ENCODE assay signal across 19 cellular contexts in the genomic region with DNA sequence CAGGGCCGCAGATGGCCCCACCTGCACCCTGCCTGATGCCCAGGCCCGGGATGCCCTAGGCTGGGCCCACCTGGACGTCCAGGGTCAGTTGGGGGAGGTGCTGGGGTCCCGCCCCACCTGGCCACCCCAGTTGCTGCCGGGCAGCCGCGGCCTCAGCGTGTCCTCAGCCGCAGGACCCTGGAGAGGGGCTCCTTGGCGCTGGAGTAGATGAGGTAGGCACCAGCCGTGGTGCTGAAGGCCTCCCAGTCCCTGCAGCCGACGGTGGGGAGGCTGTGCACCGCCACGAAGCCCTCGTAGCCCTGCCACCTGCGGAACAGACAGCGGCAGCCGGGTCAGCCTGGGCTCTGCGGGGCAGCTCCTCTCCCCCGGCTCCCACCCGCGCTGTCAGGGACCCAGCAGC. TPM values are rescaled to one million over a fixed set of nuclear protein-coding genes. Genes with fewer than 3 reads are reported as not detected.
DNase-seq lines count a peak whose midpoint lies in the region; ATAC-seq, FAIRE-seq and TF ChIP-seq lines count a peak whose summit lies in the region.
"Had no signal": no experiment of that assay in that cellular context is flagged by ENCODE, and none has a peak within 500 bp of the region (broad histone marks: within the 10 kb centered on the region; RNA-seq: fewer than 3 reads in every experiment).

No MANE protein-coding gene starts in this region.

- H3K4me3 Mint-ChIP-seq in stimulated activated memory B cell treated with anti-CD40 and anti-IgM and Interleukin-4, amounts not matched to agents 10 μg/mL and 1 μg/mL and 100 μg/mL, for 72 hours: no peak overlapping the region
- H3K4me3 Mint-ChIP-seq: CD8-positive, alpha-beta memory T cell had no signal

- TF ChIP-seq CTCF in HEK293 (tag by site-specific recombination; IDR thresholded peaks at IDR 0.05) (no peak), kidney (IDR thresholded peaks at IDR 0.05; ENCODE audit: borderline replicate concordance, extremely low read depth, insufficient read depth) (no peak)

- peak in 2 of 3 experiments; percentile 49 to 52 for DNase-seq in NCI-H1417 (lab: John Stamatoyannopoulos, UW)
- DNase-seq in NCI-H1417 treated with DMSO at 0.1 percent for 48 hours (lab: John Stamatoyannopoulos, UW): no peak
- DNase-seq in kidney: peak; percentile 52
- no peak for DNase-seq in activated CD4-positive, alpha-beta T cell treated with anti-CD3 and anti-CD28 coated beads for 4 hours
- no peak for DNase-seq in nucleus accumbens (lab: John Stamatoyannopoulos, UW)
- no peak for DNase-seq in KG1 (lab: John Stamatoyannopoulos, UW)
- DNase-seq: AML-193; Caco-2; CD8-positive, alpha-beta memory T cell; DND-41; GDM1; IMR-90 had no signal

- no peaks in the 10 kb centered on the region for H3K36me3 Mint-ChIP-seq in stimulated activated memory B cell treated with anti-CD40 and anti-IgM and Interleukin-4, amounts not matched to agents 10 μg/mL and 1 μg/mL and 100 μg/mL, for 72 hours
- H3K36me3 Mint-ChIP-seq: CD8-positive, alpha-beta memory T cell had no signal

- peaks cover 18% of the 10 kb centered on the region for H3K4me1 Mint-ChIP-seq in stimulated activated memory B cell treated with anti-CD40 and anti-IgM and Interleukin-4, amounts not matched to agents 10 μg/mL and 1 μg/mL and 100 μg/mL, for 72 hours

- peaks cover 50% of the 10 kb centered on the region for H3K27me3 Mint-ChIP-seq in stimulated activated memory B cell treated with anti-CD40 and anti-IgM and Interleukin-4, amounts not matched to agents 10 μg/mL and 1 μg/mL and 100 μg/mL, for 72 hours

- ATAC-seq in stimulated activated memory B cell treated with anti-CD40 and anti-IgM and Interleukin-4, amounts not matched to agents 10 μg/mL and 1 μg/mL and 100 μg/mL, for 72 hours: peak; percentile 51
- ATAC-seq: HCT116 had no signal

- no peaks in the 10 kb centered on the region for H3K9me3 ChIP-seq in HEK293 (ENCODE audit: control insufficient read depth, insufficient read depth, low read depth, low read length)
- H3K9me3 ChIP-seq in kidney (ENCODE audit: control insufficient read depth in 1 of 2, low read length in 2 of 2): no peaks in the 10 kb centered on the region
- H3K9me3 ChIP-seq: Caco-2 had no signal

- intact Hi-C loops in kidney (cut with DNase I): no loop called here

- CTCF ChIA-PET in HEK293 (lab: Yijun Ruan, JAX): interaction anchor here (1.4 kb wide), 1 partner anchor 294 kb away, joined by 5 read pairs; no protein-coding TSS in a partner anchor

- POLR2A ChIA-PET in HEK293 (lab: Yijun Ruan, JAX): no interaction called here

- no peak overlapping the region for H3K27ac Mint-ChIP-seq in stimulated activated memory B cell treated with anti-CD40 and anti-IgM and Interleukin-4, amounts not matched to agents 10 μg/mL and 1 μg/mL and 100 μg/mL, for 72 hours
- H3K27ac Mint-ChIP-seq: CD8-positive, alpha-beta memory T cell had no signal

- H3K4me3 ChIP-seq in HEK293 (ENCODE audit: low read depth, low read length): no peak overlapping the region
- H3K4me3 ChIP-seq in kidney (ENCODE audit: low read length in 2 of 2): no peak overlapping the region
- H3K4me3 ChIP-seq: BLaER1 had no signal

- no peaks in the 10 kb centered on the region for H3K4me1 ChIP-seq in HEK293 (ENCODE audit: control insufficient read depth, insufficient read depth, low read length)
- H3K4me1 ChIP-seq in kidney (ENCODE audit: control insufficient read depth in 1 of 2, insufficient read depth in 1 of 2, low read depth in 1 of 2, low read length in 2 of 2): no peaks in the 10 kb centered on the region
- H3K4me1 ChIP-seq: Caco-2 had no signal

- no peak for FAIRE-seq in kidney (lab: Jason Lieb, UNC)
- FAIRE-seq: GM19239 had no signal

- H3K36me3 ChIP-seq in HEK293 (ENCODE audit: control insufficient read depth in 2 of 2, insufficient read depth in 1 of 2, low read length in 2 of 2) (no peaks in the 10 kb centered on the region), kidney (ENCODE audit: control insufficient read depth in 1 of 2, insufficient read depth in 2 of 2, low read length in 2 of 2) (no peaks in the 10 kb centered on the region)

- H3K9me3 Mint-ChIP-seq in stimulated activated memory B cell treated with anti-CD40 and anti-IgM and Interleukin-4, amounts not matched to agents 10 μg/mL and 1 μg/mL and 100 μg/mL, for 72 hours: no peaks in the 10 kb centered on the region
- H3K9me3 Mint-ChIP-seq: CD8-positive, alpha-beta memory T cell had no signal

- no peak overlapping the region for H3K9ac ChIP-seq in kidney (ENCODE audit: low read length in 2 of 2)
- H3K9ac ChIP-seq: BLaER1 had no signal

- H3K27ac ChIP-seq in HEK293 (ENCODE audit: extremely low read depth, low read depth, low read length) (no peak overlapping the region), kidney (ENCODE audit: low read depth in 2 of 2, low read length in 2 of 2) (no peak overlapping the region)
- H3K27ac ChIP-seq: 22Rv1, BLaER1 had no signal

TF ChIP-seq in HEK293, 187 proteins besides CTCF, POLR2A, EP300 and RAD21:
- TF ChIP-seq, protein P1, sequence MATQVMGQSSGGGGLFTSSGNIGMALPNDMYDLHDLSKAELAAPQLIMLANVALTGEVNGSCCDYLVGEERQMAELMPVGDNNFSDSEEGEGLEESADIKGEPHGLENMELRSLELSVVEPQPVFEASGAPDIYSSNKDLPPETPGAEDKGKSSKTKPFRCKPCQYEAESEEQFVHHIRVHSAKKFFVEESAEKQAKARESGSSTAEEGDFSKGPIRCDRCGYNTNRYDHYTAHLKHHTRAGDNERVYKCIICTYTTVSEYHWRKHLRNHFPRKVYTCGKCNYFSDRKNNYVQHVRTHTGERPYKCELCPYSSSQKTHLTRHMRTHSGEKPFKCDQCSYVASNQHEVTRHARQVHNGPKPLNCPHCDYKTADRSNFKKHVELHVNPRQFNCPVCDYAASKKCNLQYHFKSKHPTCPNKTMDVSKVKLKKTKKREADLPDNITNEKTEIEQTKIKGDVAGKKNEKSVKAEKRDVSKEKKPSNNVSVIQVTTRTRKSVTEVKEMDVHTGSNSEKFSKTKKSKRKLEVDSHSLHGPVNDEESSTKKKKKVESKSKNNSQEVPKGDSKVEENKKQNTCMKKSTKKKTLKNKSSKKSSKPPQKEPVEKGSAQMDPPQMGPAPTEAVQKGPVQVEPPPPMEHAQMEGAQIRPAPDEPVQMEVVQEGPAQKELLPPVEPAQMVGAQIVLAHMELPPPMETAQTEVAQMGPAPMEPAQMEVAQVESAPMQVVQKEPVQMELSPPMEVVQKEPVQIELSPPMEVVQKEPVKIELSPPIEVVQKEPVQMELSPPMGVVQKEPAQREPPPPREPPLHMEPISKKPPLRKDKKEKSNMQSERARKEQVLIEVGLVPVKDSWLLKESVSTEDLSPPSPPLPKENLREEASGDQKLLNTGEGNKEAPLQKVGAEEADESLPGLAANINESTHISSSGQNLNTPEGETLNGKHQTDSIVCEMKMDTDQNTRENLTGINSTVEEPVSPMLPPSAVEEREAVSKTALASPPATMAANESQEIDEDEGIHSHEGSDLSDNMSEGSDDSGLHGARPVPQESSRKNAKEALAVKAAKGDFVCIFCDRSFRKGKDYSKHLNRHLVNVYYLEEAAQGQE (tag by site-specific recombination; IDR thresholded peaks at IDR 0.05): peak; percentile 97
- no peak for TF ChIP-seq ZNF266 (tag by site-specific recombination; IDR thresholded peaks at IDR 0.05; ENCODE audit: low read depth)

RNA-seq across cellular contexts. Expression of a gene that starts 40.4 kb away (rescaled TPM):
- total RNA-seq in kidney: not detected
- not detected for polyA plus RNA-seq in kidney (ENCODE audit: insufficient read depth, low read depth, low replicate concordance)
- total RNA-seq: Caco-2; CD8-positive, alpha-beta memory T cell; H4; IMR-90 had no signal
- polyA plus RNA-seq: CD8-positive, alpha-beta memory T cell; IMR-90 had no signal

RNA-seq across cellular contexts. Expression of a gene that starts 44.3 kb away (rescaled TPM):
- 1.4 TPM for total RNA-seq in kidney
- 0.60 TPM for polyA plus RNA-seq in kidney (ENCODE audit: insufficient read depth, low read depth, low replicate concordance)

RNA-seq across cellular contexts. Expression of a gene that starts 51.7 kb away (rescaled TPM):
- not detected for total RNA-seq in kidney
- polyA plus RNA-seq in kidney (ENCODE audit: insufficient read depth, low read depth, low replicate concordance): not detected
- total RNA-seq: Caco-2; CD8-positive, alpha-beta memory T cell; H4; IMR-90 had no signal
- polyA plus RNA-seq: CD8-positive, alpha-beta memory T cell; IMR-90 had no signal

RNA-seq across cellular contexts. Expression of a gene that starts 59.0 kb away (rescaled TPM):
- not detected for total RNA-seq in kidney
- not detected for polyA plus RNA-seq in kidney (ENCODE audit: insufficient read depth, low read depth, low replicate concordance)
- total RNA-seq: Caco-2; CD8-positive, alpha-beta memory T cell; H4; IMR-90 had no signal
- polyA plus RNA-seq: CD8-positive, alpha-beta memory T cell; IMR-90 had no signal

Comparison
In these comparisons a context has a peak if more than half of its experiments do, and no peak if none do; other contexts are left out.
1. DNase-seq: peak in NCI-H1417 (2 of 3) and kidney (single experiment); none in NCI-H1417 treated with DMSO at 0.1 percent for 48 hours (single experiment), activated CD4-positive, alpha-beta T cell treated with anti-CD3 and anti-CD28 coated beads for 4 hours (0 of 2), nucleus accumbens (0 of 56) and KG1 (single experiment).